ENCODE assay signal across 9 cellular contexts in genomic region chr3:152196782-152197181, GRCh38.
A peak's percentile ranks its signal among the peaks of the same experiment; 100 is the strongest.
DNase-seq lines count a peak whose midpoint lies in the region; ATAC-seq and TF ChIP-seq lines count a peak whose summit lies in the region.
"Had no signal": no experiment of that assay in that cellular context is flagged by ENCODE, and none has a peak within 500 bp of the region (broad histone marks: within the 10 kb centered on the region; RNA-seq: fewer than 3 reads in every experiment).

No MANE protein-coding gene starts in this region.

- H3K9me3 ChIP-seq in thyroid gland, result no peaks in the 10 kb centered on the region

- peak overlapping the region in 1 of 3 donors; percentile 58 for H3K27ac ChIP-seq in thyroid gland
- H3K27ac ChIP-seq: epithelial cell of prostate had no signal

- no peaks in the 10 kb centered on the region for H3K36me3 ChIP-seq in thyroid gland

- H3K27me3 ChIP-seq in thyroid gland, result no peaks in the 10 kb centered on the region

- no peak for TF ChIP-seq CTCF in thyroid gland (IDR thresholded peaks at IDR 0.05)

- no peak overlapping the region for H3K4me3 ChIP-seq in thyroid gland (replicated peaks in 1 of 3)

- peaks cover 59 to 82% (median 79%) of the 10 kb centered on the region in 3 donors for H3K4me1 Mint-ChIP-seq in naive B cell

- WGBS in thyroid gland, 2 donors, result 46 to 71% methylated on average over 2 of the region's 2 CpGs

- DNase-seq in naive B cell (peak; percentile 39), NCI-H1092 (lab: John Stamatoyannopoulos, UW) (no peak), thyroid gland (no peak), HuH-7 (ENCODE audit: low spot score) (no peak)

- peak overlapping the region; percentile 94 to 99 (median 95) for H3K27ac Mint-ChIP-seq in naive B cell

- intact Hi-C loops in thyroid gland (cut with DNase I), result no loop called here

- H3K4me3 Mint-ChIP-seq in naive B cell, result peak overlapping the region; percentile 77 to 99 (median 89)

- no peaks in the 10 kb centered on the region for H3K9me3 Mint-ChIP-seq in naive B cell

- ATAC-seq in GM18907 (IDR thresholded peaks at IDR 0.05; ENCODE audit: unreplicated experiment) (peak; percentile 38), HG02870 (IDR thresholded peaks at IDR 0.05; ENCODE audit: unreplicated experiment) (peak; percentile 39), naive B cell (ENCODE audit: low read depth in 2 of 2) (peak; percentile 64 to 71), GM19324 (IDR thresholded peaks at IDR 0.05; ENCODE audit: low FRiP score, unreplicated experiment) (no peak)

- H3K27me3 Mint-ChIP-seq in naive B cell, result no peaks in the 10 kb centered on the region

- 0 out of 2 replicates have a peak, but pooled peaks have one; percentile 22 for TF ChIP-seq POLR2A in Raji (IDR thresholded peaks at IDR 0.05; ENCODE audit: insufficient read depth, low read depth, low read length)
- TF ChIP-seq POLR2A in thyroid gland (IDR thresholded peaks at IDR 0.05), result no peak

- no peaks in the 10 kb centered on the region for H3K4me1 ChIP-seq in thyroid gland

- no peaks in the 10 kb centered on the region for H3K36me3 Mint-ChIP-seq in naive B cell
